In genomic region chr4:139540637-139541036, GRCh38 we compare ENCODE assay signal across 27 cellular contexts.
"Had no signal": no experiment of that assay in that cellular context is flagged by ENCODE, and none has a peak within 500 bp of the region (broad histone marks: within the 10 kb centered on the region; RNA-seq: fewer than 3 reads in every experiment).

No MANE protein-coding gene starts in this region.

- H3K9ac ChIP-seq: parathyroid adenoma had no signal

- H3K4me1 Mint-ChIP-seq: activated naive CD4-positive, alpha-beta T cell treated with anti-CD3 and anti-CD28 coated beads, Interleukin-2, amount 50 U/mL, for 24 hours; naive thymus-derived CD8-positive, alpha-beta T cell; stimulated activated naive CD8-positive, alpha-beta T cell treated with anti-CD3 and anti-CD28 coated beads, Interleukin-15, amount 100 ng/mL, for 72 hours had no signal

- H3K4me1 ChIP-seq: left lung, parathyroid adenoma, SJSA1 had no signal

- H3K27me3 Mint-ChIP-seq: activated CD4-positive, alpha-beta T cell treated with anti-CD3 and anti-CD28 coated beads for 36 hours; activated CD8-positive, alpha-beta memory T cell treated with anti-CD3 and anti-CD28 coated beads, Interleukin-2, amount 10 ng/mL, durations not matched to agents 7 days and 5 days; activated naive CD4-positive, alpha-beta T cell treated with anti-CD3 and anti-CD28 coated beads, Interleukin-2, amount 50 U/mL, for 24 hours; brain; stimulated activated naive CD8-positive, alpha-beta T cell treated with anti-CD3 and anti-CD28 coated beads, Interleukin-15, amount 100 ng/mL, for 72 hours had no signal

- H3K9me3 ChIP-seq: gastroesophageal sphincter, left lung, SJSA1, tibial artery, upper lobe of right lung had no signal

- H3K79me2 ChIP-seq: parathyroid adenoma had no signal

- ATAC-seq: activated CD4-positive, alpha-beta T cell treated with anti-CD3 and anti-CD28 coated beads for 36 hours; activated CD8-positive, alpha-beta memory T cell treated with anti-CD3 and anti-CD28 coated beads, Interleukin-2, amount 10 ng/mL, durations not matched to agents 7 days and 5 days; activated CD8-positive, alpha-beta T cell treated with anti-CD3 and anti-CD28 coated beads, Interleukin-2, amount 10 ng/mL, durations not matched to agents 7 days and 5 days; esophagus mucosa; gastroesophageal sphincter; left lung; naive thymus-derived CD8-positive, alpha-beta T cell; right cardiac atrium; stimulated activated naive CD8-positive, alpha-beta T cell treated with anti-CD3 and anti-CD28 coated beads, Interleukin-15, amount 100 ng/mL, for 72 hours; upper lobe of right lung had no signal

- H3K9me3 Mint-ChIP-seq: activated naive CD4-positive, alpha-beta T cell treated with anti-CD3 and anti-CD28 coated beads, Interleukin-2, amount 50 U/mL, for 24 hours; activated T-helper 2 cell treated with anti-CD3 and anti-CD28 coated beads, Interferon-gamma antibody, Interleukin-2, Interleukin-4, amounts not matched to agents 10 μg/mL and 5 μg/mL and 100 μg/mL, durations not matched to agents 14 hours and 24 hours and 36 hours; brain; naive thymus-derived CD8-positive, alpha-beta T cell; neural crest cell; stimulated activated naive CD8-positive, alpha-beta T cell treated with anti-CD3 and anti-CD28 coated beads, Interleukin-15, amount 100 ng/mL, for 72 hours had no signal

- H3K4me3 ChIP-seq: gastroesophageal sphincter, left lung, SJSA1, tibial artery, upper lobe of right lung had no signal

- DNase-seq: activated CD4-positive, alpha-beta T cell treated with anti-CD3 and anti-CD28 coated beads for 36 hours; activated CD4-positive, CD25-positive, alpha-beta regulatory T cell; activated CD8-positive, alpha-beta memory T cell treated with anti-CD3 and anti-CD28 coated beads, Interleukin-2, amount 10 ng/mL, durations not matched to agents 7 days and 5 days; activated CD8-positive, alpha-beta T cell treated with anti-CD3 and anti-CD28 coated beads, Interleukin-2, amount 10 ng/mL, durations not matched to agents 7 days and 5 days; activated T-cell treated with anti-CD3 and anti-CD28 coated beads, Interleukin-2, amount 50 U/mL, for 48 hours; anterior cingulate cortex; kidney glomerular epithelial cell; left lung; midbrain; naive thymus-derived CD8-positive, alpha-beta T cell; nucleus accumbens; right cardiac atrium; stimulated activated CD4-positive, alpha-beta T cell treated with anti-CD3 and anti-CD28 coated beads, Interleukin-12 subunit alpha, Interleukin-12 subunit beta, amount 100 ng/mL, for 4 hours; stimulated activated CD4-positive, alpha-beta T cell treated with anti-CD3 and anti-CD28 coated beads, Interleukin-4, amount 100 ng/mL, for 1 hour; stimulated activated naive CD8-positive, alpha-beta T cell treated with anti-CD3 and anti-CD28 coated beads, Interleukin-15, amount 100 ng/mL, for 72 hours; substantia nigra; T-helper 2 cell; tibial artery; upper lobe of right lung had no signal

- H3K36me3 ChIP-seq: SJSA1 had no signal

- H3K27me3 ChIP-seq: gastroesophageal sphincter, left lung, SJSA1, tibial artery, upper lobe of right lung had no signal

- H3K27ac ChIP-seq: gastroesophageal sphincter, left lung, parathyroid adenoma, SJSA1, upper lobe of right lung had no signal

- H3K4me3 Mint-ChIP-seq: activated CD4-positive, alpha-beta T cell treated with anti-CD3 and anti-CD28 coated beads for 36 hours; activated CD8-positive, alpha-beta memory T cell treated with anti-CD3 and anti-CD28 coated beads, Interleukin-2, amount 10 ng/mL, durations not matched to agents 7 days and 5 days; activated CD8-positive, alpha-beta T cell treated with anti-CD3 and anti-CD28 coated beads, Interleukin-2, amount 10 ng/mL, durations not matched to agents 7 days and 5 days; activated naive CD4-positive, alpha-beta T cell treated with anti-CD3 and anti-CD28 coated beads, Interleukin-2, amount 50 U/mL, for 24 hours; brain; naive thymus-derived CD8-positive, alpha-beta T cell; neural crest cell; stimulated activated naive CD8-positive, alpha-beta T cell treated with anti-CD3 and anti-CD28 coated beads, Interleukin-15, amount 100 ng/mL, for 72 hours had no signal

- H3K27ac Mint-ChIP-seq: activated CD4-positive, alpha-beta T cell treated with anti-CD3 and anti-CD28 coated beads for 36 hours; activated CD8-positive, alpha-beta memory T cell treated with anti-CD3 and anti-CD28 coated beads, Interleukin-2, amount 10 ng/mL, durations not matched to agents 7 days and 5 days; activated CD8-positive, alpha-beta T cell treated with anti-CD3 and anti-CD28 coated beads, Interleukin-2, amount 10 ng/mL, durations not matched to agents 7 days and 5 days; activated naive CD4-positive, alpha-beta T cell treated with anti-CD3 and anti-CD28 coated beads, Interleukin-2, amount 50 U/mL, for 24 hours; activated T-helper 2 cell treated with anti-CD3 and anti-CD28 coated beads, Interferon-gamma antibody, Interleukin-2, Interleukin-4, amounts not matched to agents 10 μg/mL and 5 μg/mL and 100 μg/mL, durations not matched to agents 14 hours and 24 hours and 36 hours; naive thymus-derived CD8-positive, alpha-beta T cell had no signal

- H2AFZ ChIP-seq: parathyroid adenoma had no signal
